In the genomic region with DNA sequence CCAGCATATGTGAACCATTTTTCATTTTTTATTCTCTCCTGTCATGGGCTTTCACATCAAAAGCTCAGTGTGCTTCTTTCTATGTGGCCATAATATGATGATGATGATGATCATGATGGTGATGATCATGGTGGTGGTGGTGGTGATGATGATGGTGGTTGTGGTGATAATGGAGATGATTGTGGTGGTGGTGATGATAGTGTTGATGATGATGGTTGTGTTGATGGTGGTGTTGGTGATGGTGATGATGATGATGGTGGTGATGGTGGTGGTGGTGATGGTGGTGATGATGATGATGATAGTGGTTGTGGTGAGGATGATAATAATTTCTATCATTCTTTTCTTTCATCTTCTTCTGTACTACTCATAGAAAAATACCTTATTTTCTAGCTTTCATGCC, we compare ENCODE assay signal across 33 cellular contexts.
"Had no signal": no experiment of that assay in that cellular context is flagged by ENCODE, and none has a peak within 500 bp of the region (broad histone marks: within the 10 kb centered on the region; RNA-seq: fewer than 3 reads in every experiment).

No MANE protein-coding gene starts in this region.

- H3K9me3 ChIP-seq: adrenal gland, ascending aorta, body of pancreas had no signal

- H3K4me1 ChIP-seq: adrenal gland, ascending aorta, body of pancreas, breast epithelium had no signal

- FAIRE-seq: astrocyte, bronchial epithelial cell had no signal

- H3K27ac ChIP-seq: adrenal gland, ascending aorta, body of pancreas, brain microvascular endothelial cell, breast epithelium, cardiac muscle cell had no signal

- H3K36me3 ChIP-seq: adrenal gland, ascending aorta, brain microvascular endothelial cell, breast epithelium, cardiac muscle cell had no signal

- DNase-seq: activated effector memory CD4-positive, alpha-beta T cell treated with anti-CD3 and anti-CD28 coated beads, Interleukin-2, amount 50 U/mL, for 16 hours; activated effector memory CD4-positive, alpha-beta T cell treated with Interleukin-2 at 50 U/mL for 16 hours; activated gamma-delta T cell; activated gamma-delta T cell treated with Interleukin-2 at 50 U/mL for 16 hours; activated naive CD4-positive, alpha-beta T cell; activated naive CD4-positive, alpha-beta T cell treated with anti-CD3 and anti-CD28 coated beads for 36 hours; activated naive CD4-positive, alpha-beta T cell treated with anti-CD3 and anti-CD28 coated beads, Interleukin-2, amount 10 ng/mL, durations not matched to agents 7 days and 5 days; activated naive CD4-positive, alpha-beta T cell treated with anti-CD3 and anti-CD28 coated beads, Interleukin-2, amount 50 U/mL, for 16 hours; activated naive CD4-positive, alpha-beta T cell treated with Interleukin-2 at 50 U/mL for 16 hours; activated naive CD8-positive, alpha-beta T cell treated with anti-CD3 and anti-CD28 coated beads for 36 hours; activated naive CD8-positive, alpha-beta T cell treated with anti-CD3 and anti-CD28 coated beads, Interleukin-2, amount 10 ng/mL, durations not matched to agents 7 days and 5 days; activated naive CD8-positive, alpha-beta T cell treated with anti-CD3 and anti-CD28 coated beads, Interleukin-2, amount 50 U/mL, for 24 hours; activated T-cell treated with anti-CD3 and anti-CD28 coated beads, Interleukin-2, amount 50 U/mL, for 24 hours; activated T-cell treated with anti-CD3 and anti-CD28 coated beads, Interleukin-2, amount 50 U/mL, for 4 hours; activated T-cell treated with anti-CD3 and anti-CD28 coated beads, Interleukin-2, amount 50 U/mL, for 48 hours; activated T-cell treated with anti-CD3 and anti-CD28 coated beads, Interleukin-2, amount 50 U/mL, for 72 hours; adrenal gland; amniotic stem cell; amygdala; anterior cingulate cortex; aorta; body of pancreas; brain microvascular endothelial cell; caudate nucleus; central memory CD4-positive, alpha-beta T cell; cerebellar nuclear complex had no signal

- H3K4me3 ChIP-seq: adrenal gland, ascending aorta, body of pancreas, breast epithelium, cardiac muscle cell had no signal

- ATAC-seq: activated naive CD4-positive, alpha-beta T cell treated with anti-CD3 and anti-CD28 coated beads, Interleukin-2, amount 50 U/mL, for 72 hours; activated naive CD8-positive, alpha-beta T cell treated with anti-CD3 and anti-CD28 coated beads, Interleukin-2, amount 50 U/mL, for 24 hours; activated T-cell treated with anti-CD3 and anti-CD28 coated beads, Interleukin-2, amount 50 U/mL, for 4 hours; activated T-cell treated with anti-CD3 and anti-CD28 coated beads, Interleukin-2, amount 50 U/mL, for 72 hours; activated T-helper 17 cell treated with anti-CD3 and anti-CD28 coated beads, Interleukin-2, amount 50 U/mL, for 72 hours; body of pancreas had no signal

- H3K27me3 ChIP-seq: adrenal gland, ascending aorta, body of pancreas, brain microvascular endothelial cell, breast epithelium, cardiac muscle cell had no signal
